Comparison of ENCODE assay signal across 1 cellular context in genomic region chr18:35283923-35284794, GRCh38.
TF ChIP-seq lines count a peak whose summit lies in the region.

No MANE protein-coding gene starts in this region.

TF ChIP-seq in IMR-90, 13 proteins besides CTCF, POLR2A, EP300 and RAD21:
- TF ChIP-seq CHD1 (IDR thresholded peaks at IDR 0.05; ENCODE audit: low read depth, low read length) (no peak), MAFK (IDR thresholded peaks at IDR 0.05; ENCODE audit: low read depth, low read length) (no peak), BHLHE40 (IDR thresholded peaks at IDR 0.05; ENCODE audit: low read depth, low read length) (no peak), USF2 (IDR thresholded peaks at IDR 0.05; ENCODE audit: low read depth, low read length) (no peak), FOS (IDR thresholded peaks at IDR 0.05; ENCODE audit: low read depth, low read length) (no peak)
TF ChIP-seq in IMR-90: peak in this region for 0.
